ENCODE assay signal across 20 cellular contexts in the genomic region with DNA sequence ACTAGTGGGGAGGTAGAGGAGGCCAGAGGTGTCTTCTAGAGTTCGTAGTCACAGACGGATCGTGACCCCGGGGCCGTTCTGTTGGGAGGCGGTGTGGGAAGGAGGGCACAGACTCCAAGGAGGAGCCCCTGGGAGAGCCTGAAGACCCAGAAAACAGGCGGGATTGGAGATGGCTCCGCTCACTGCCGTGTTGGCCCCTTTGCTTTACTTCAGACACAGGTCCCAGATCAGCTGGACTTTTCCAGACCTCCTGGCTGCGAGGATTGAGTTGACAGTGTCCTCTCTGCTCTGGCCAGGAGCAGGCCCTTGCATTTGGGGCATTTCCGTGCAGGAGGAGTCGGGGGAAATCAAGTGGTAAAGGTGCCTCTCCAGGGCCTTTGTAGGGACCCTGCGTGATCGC.
"Had no signal": no experiment of that assay in that cellular context is flagged by ENCODE, and none has a peak within 500 bp of the region (broad histone marks: within the 10 kb centered on the region; RNA-seq: fewer than 3 reads in every experiment).

No MANE protein-coding gene starts in this region.

- H3K9me3 ChIP-seq: left lung, lower lobe of right lung, mucosa of descending colon, neutrophil, ovary, prostate gland had no signal

- H3K27me3 ChIP-seq: brain microvascular endothelial cell, left lung, neutrophil, ovary had no signal

- DNase-seq: activated CD4-positive, alpha-beta T cell treated with anti-CD3 and anti-CD28 coated beads for 36 hours; activated CD4-positive, alpha-beta T cell treated with anti-CD3 and anti-CD28 coated beads, Interleukin-2, amount 50 U/mL, for 4 hours; activated CD4-positive, CD25-positive, alpha-beta regulatory T cell; activated CD8-positive, alpha-beta memory T cell treated with anti-CD3 and anti-CD28 coated beads for 24 hours; activated effector memory CD4-positive, alpha-beta T cell treated with Interleukin-2 at 50 U/mL for 16 hours; activated naive CD4-positive, alpha-beta T cell treated with Interleukin-2 at 50 U/mL for 16 hours; amniotic stem cell; brain microvascular endothelial cell; foreskin melanocyte; left lung; lower lobe of right lung; mesendoderm; mucosa of descending colon; stimulated activated CD4-positive, alpha-beta T cell treated with anti-CD3 and anti-CD28 coated beads, Interleukin-2, amount 100 ng/mL, for 24 hours; stimulated activated naive CD4-positive, alpha-beta T cell; T-helper 1 cell had no signal

- ATAC-seq: activated CD4-positive, alpha-beta T cell treated with anti-CD3 and anti-CD28 coated beads for 36 hours; lower lobe of right lung; mucosa of descending colon had no signal

- H3K36me3 ChIP-seq: brain microvascular endothelial cell, left lung, lower lobe of right lung, neutrophil, ovary, prostate gland had no signal

- H3K27ac ChIP-seq: brain microvascular endothelial cell, lower lobe of right lung, prostate gland had no signal

- H3K4me3 ChIP-seq: left lung, lower lobe of right lung, mucosa of descending colon, ovary, prostate gland, smooth muscle cell had no signal

- H3K4me1 ChIP-seq: lower lobe of right lung, prostate gland had no signal

- H3K4me2 ChIP-seq: smooth muscle cell had no signal
